ENCODE assay signal across 11 cellular contexts in the genomic region with DNA sequence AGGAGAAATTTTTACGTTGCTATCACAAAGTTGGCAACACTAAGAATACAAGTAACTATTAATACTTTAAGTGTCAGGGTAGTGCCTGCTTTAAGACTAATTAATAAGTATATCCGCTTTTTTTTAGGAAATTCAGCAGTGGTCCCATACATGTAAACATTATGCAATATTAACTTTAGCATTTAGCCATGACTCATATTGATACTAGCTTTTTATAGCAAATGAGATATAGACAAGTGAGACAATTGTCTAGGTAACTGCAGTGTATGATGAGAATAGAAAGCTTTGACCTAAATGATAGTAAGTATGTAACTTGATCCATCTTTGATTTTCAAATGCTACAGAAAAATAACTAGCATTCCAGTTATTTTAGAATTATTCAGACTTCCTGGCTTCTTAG. TPM values are rescaled to one million over a fixed set of nuclear protein-coding genes. Genes with fewer than 3 reads are reported as not detected.
A peak's percentile ranks its signal among the peaks of the same experiment; 100 is the strongest.
DNase-seq lines count a peak whose midpoint lies in the region; ATAC-seq, FAIRE-seq and TF ChIP-seq lines count a peak whose summit lies in the region.
"Had no signal": no experiment of that assay in that cellular context is flagged by ENCODE, and none has a peak within 500 bp of the region (broad histone marks: within the 10 kb centered on the region; RNA-seq: fewer than 3 reads in every experiment).

No MANE protein-coding gene starts in this region.

- no peak overlapping the region for H3K4me3 Mint-ChIP-seq in activated naive CD8-positive, alpha-beta T cell treated with anti-CD3 and anti-CD28 coated beads, Interleukin-2, amount 50 U/mL, for 24 hours
- H3K4me3 Mint-ChIP-seq: activated CD8-positive, alpha-beta T cell treated with anti-CD3 and anti-CD28 coated beads for 36 hours; activated naive CD4-positive, alpha-beta T cell treated with anti-CD3 and anti-CD28 coated beads, Interleukin-2, amount 50 U/mL, for 24 hours had no signal

- peak; percentile 39 for ATAC-seq in GM18520 (IDR thresholded peaks at IDR 0.05; ENCODE audit: unreplicated experiment)
- ATAC-seq in GM21619 (IDR thresholded peaks at IDR 0.05; ENCODE audit: unreplicated experiment), result peak; percentile 60
- ATAC-seq in HG03354 (IDR thresholded peaks at IDR 0.05; ENCODE audit: poor library complexity, severe bottlenecking, unreplicated experiment), result peak; percentile 67
- no peak for ATAC-seq in activated naive CD8-positive, alpha-beta T cell treated with anti-CD3 and anti-CD28 coated beads, Interleukin-2, amount 50 U/mL, for 24 hours
- no peak for ATAC-seq in GM21528 (IDR thresholded peaks at IDR 0.05; ENCODE audit: low FRiP score, unreplicated experiment)
- ATAC-seq: activated CD8-positive, alpha-beta T cell treated with anti-CD3 and anti-CD28 coated beads for 36 hours had no signal

- H3K4me1 Mint-ChIP-seq in activated naive CD8-positive, alpha-beta T cell treated with anti-CD3 and anti-CD28 coated beads, Interleukin-2, amount 50 U/mL, for 24 hours, result peaks cover 15% of the 10 kb centered on the region

- no peak for TF ChIP-seq EP300 in ovary (IDR thresholded peaks at IDR 0.05)

- intact Hi-C loops in ovary (cut with DNase I), result no loop called here

- WGBS in ovary, 3 donors, result 38 to 50% (median 49%) methylated on average over 2 of the region's 2 CpGs

- H3K27me3 ChIP-seq in bronchial epithelial cell (ENCODE audit: control insufficient read depth, insufficient read depth, low read length) (no peaks in the 10 kb centered on the region), ovary (no peaks in the 10 kb centered on the region)

- no peaks in the 10 kb centered on the region for H3K4me1 ChIP-seq in ovary (ENCODE audit: insufficient read depth)

- no peak overlapping the region for H3K27ac Mint-ChIP-seq in activated naive CD8-positive, alpha-beta T cell treated with anti-CD3 and anti-CD28 coated beads, Interleukin-2, amount 50 U/mL, for 24 hours
- H3K27ac Mint-ChIP-seq: activated CD8-positive, alpha-beta T cell treated with anti-CD3 and anti-CD28 coated beads for 36 hours; activated naive CD4-positive, alpha-beta T cell treated with anti-CD3 and anti-CD28 coated beads, Interleukin-2, amount 50 U/mL, for 24 hours had no signal

- no peak for FAIRE-seq in bronchial epithelial cell (lab: Jason Lieb, UNC)

- no peaks in the 10 kb centered on the region for H3K9me3 ChIP-seq in ovary

- peaks cover 5% of the 10 kb centered on the region for H3K36me3 Mint-ChIP-seq in activated naive CD8-positive, alpha-beta T cell treated with anti-CD3 and anti-CD28 coated beads, Interleukin-2, amount 50 U/mL, for 24 hours (ENCODE audit: low read depth)

- peaks cover 9% of the 10 kb centered on the region for H3K9me3 Mint-ChIP-seq in activated naive CD8-positive, alpha-beta T cell treated with anti-CD3 and anti-CD28 coated beads, Interleukin-2, amount 50 U/mL, for 24 hours

- H3K4me3 ChIP-seq in bronchial epithelial cell (ENCODE audit: low read depth, low read length) (no peak overlapping the region), ovary (no peak overlapping the region)

- peak; percentile 51 for DNase-seq in bronchial epithelial cell (ENCODE audit: low read depth)
- DNase-seq in cerebellar cortex (ENCODE audit: low spot score), result no peak
- no peak for DNase-seq in activated naive CD8-positive, alpha-beta T cell treated with anti-CD3 and anti-CD28 coated beads, Interleukin-2, amount 50 U/mL, for 24 hours
- DNase-seq in ovary, result no peak
- DNase-seq: activated CD8-positive, alpha-beta T cell treated with anti-CD3 and anti-CD28 coated beads for 36 hours; NCI-H2107 had no signal

- no peaks in the 10 kb centered on the region for H3K36me3 ChIP-seq in bronchial epithelial cell (ENCODE audit: control insufficient read depth, insufficient read depth, low read length)
- no peaks in the 10 kb centered on the region for H3K36me3 ChIP-seq in ovary

- TF ChIP-seq POLR2A in ovary (IDR thresholded peaks at IDR 0.05), result no peak

- no peak overlapping the region for H3K27ac ChIP-seq in ovary

- H3K27me3 Mint-ChIP-seq in activated naive CD8-positive, alpha-beta T cell treated with anti-CD3 and anti-CD28 coated beads, Interleukin-2, amount 50 U/mL, for 24 hours, result no peaks in the 10 kb centered on the region
- H3K27me3 Mint-ChIP-seq: activated CD8-positive, alpha-beta T cell treated with anti-CD3 and anti-CD28 coated beads for 36 hours; activated naive CD4-positive, alpha-beta T cell treated with anti-CD3 and anti-CD28 coated beads, Interleukin-2, amount 50 U/mL, for 24 hours had no signal

- TF ChIP-seq CTCF in bronchial epithelial cell (IDR thresholded peaks at IDR 0.05; ENCODE audit: insufficient read depth, low read length, severe bottlenecking), result no peak
- no peak for TF ChIP-seq CTCF in ovary (IDR thresholded peaks at IDR 0.05)

RNA-seq across cellular contexts. Expression of a gene that starts 27.4 kb away (rescaled TPM):
- total RNA-seq in bronchial epithelial cell (67.7 and 115 TPM in 2 replicates), ovary (10 to 100 TPM; 10.5 to 19.8 (median 16.3) TPM)
- 10 to 100 TPM in 1 of 2 donors, 1 to 10 TPM in 1; 7.3 to 18.5 TPM for polyA plus RNA-seq in ovary

Comparison
In these comparisons a context has a peak if more than half of its experiments do, and no peak if none do; other contexts are left out.
1. ATAC-seq: peak in GM18520 (single experiment), GM21619 (single experiment) and HG03354 (single experiment); none in activated naive CD8-positive, alpha-beta T cell treated with anti-CD3 and anti-CD28 coated beads, Interleukin-2, amount 50 U/mL, for 24 hours (single experiment) and GM21528 (single experiment).